ENCODE assay signal across 1 cellular context in the genomic region with DNA sequence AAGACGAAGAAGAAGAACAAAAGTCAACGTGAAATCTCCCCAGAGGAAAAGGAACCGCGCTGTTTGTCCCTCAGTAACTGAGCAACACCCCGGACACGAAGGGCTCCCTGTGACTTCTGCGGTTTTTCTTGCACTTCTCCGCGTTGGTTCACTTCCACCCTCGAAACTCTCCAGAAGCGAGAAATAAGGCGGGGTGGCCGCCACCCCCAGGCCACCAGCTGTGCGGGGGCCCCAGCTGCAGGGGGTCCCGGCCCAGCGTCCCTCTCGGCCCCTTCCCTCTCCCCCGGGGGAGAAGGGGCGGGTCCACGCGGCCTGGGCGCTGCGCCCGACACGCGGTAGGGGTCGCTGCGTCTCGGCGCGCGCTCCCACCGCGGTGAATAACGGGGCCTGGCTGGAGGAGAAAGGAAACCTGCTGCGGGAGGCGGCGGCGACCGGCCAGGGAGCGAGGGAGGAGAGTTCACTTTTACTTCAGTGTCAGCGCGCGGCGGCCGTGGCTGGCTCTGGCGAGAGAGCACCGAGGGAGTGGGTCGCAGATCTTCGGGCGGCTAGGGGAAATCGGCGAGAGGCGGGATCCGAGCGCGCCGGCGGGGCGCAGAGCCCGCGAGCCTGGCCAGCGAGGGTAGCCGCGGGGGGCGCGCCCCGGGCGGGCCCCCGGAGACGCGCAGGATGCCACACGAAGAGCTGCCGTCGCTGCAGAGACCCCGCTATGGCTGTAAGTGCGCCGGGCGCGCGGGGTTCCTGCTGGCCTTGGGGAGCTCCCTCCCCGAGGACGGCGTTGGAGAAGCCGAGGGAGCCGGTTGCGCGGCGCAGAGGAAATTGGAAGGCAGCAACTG.
TF ChIP-seq lines count a peak whose summit lies in the region.

Gene IQGAP2 (plus strand): TSS at position 406 of the 833 bp plus-strand sequence. CDS start 261 bp downstream, at position 667.

TF ChIP-seq in K562, 482 proteins besides CTCF, POLR2A, EP300 and RAD21 (continued from another document and continues in another):
- TF ChIP-seq, protein P1, sequence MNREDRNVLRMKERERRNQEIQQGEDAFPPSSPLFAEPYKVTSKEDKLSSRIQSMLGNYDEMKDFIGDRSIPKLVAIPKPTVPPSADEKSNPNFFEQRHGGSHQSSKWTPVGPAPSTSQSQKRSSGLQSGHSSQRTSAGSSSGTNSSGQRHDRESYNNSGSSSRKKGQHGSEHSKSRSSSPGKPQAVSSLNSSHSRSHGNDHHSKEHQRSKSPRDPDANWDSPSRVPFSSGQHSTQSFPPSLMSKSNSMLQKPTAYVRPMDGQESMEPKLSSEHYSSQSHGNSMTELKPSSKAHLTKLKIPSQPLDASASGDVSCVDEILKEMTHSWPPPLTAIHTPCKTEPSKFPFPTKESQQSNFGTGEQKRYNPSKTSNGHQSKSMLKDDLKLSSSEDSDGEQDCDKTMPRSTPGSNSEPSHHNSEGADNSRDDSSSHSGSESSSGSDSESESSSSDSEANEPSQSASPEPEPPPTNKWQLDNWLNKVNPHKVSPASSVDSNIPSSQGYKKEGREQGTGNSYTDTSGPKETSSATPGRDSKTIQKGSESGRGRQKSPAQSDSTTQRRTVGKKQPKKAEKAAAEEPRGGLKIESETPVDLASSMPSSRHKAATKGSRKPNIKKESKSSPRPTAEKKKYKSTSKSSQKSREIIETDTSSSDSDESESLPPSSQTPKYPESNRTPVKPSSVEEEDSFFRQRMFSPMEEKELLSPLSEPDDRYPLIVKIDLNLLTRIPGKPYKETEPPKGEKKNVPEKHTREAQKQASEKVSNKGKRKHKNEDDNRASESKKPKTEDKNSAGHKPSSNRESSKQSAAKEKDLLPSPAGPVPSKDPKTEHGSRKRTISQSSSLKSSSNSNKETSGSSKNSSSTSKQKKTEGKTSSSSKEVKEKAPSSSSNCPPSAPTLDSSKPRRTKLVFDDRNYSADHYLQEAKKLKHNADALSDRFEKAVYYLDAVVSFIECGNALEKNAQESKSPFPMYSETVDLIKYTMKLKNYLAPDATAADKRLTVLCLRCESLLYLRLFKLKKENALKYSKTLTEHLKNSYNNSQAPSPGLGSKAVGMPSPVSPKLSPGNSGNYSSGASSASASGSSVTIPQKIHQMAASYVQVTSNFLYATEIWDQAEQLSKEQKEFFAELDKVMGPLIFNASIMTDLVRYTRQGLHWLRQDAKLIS (CRISPR knock-in tag; IDR thresholded peaks at IDR 0.05): peak; percentile 34; the same call in 1 of the 2 replicates
- TF ChIP-seq ZNF589 (CRISPR knock-in tag; IDR thresholded peaks at IDR 0.05; ENCODE audit: low read depth) (no peak), KLF13 (tag; IDR thresholded peaks at IDR 0.05; ENCODE audit: borderline replicate concordance, low read depth) (peak; percentile 90), MYNN (IDR thresholded peaks at IDR 0.05) (peak; percentile 12; the same call in 1 of the 2 replicates), MYNN (CRISPR knock-in tag; IDR thresholded peaks at IDR 0.05) (no peak), KHSRP (IDR thresholded peaks at IDR 0.05) (no peak), MTA2 (IDR thresholded peaks at IDR 0.05; ENCODE audit: low read depth) (peak; percentile 38; the same call in 1 of the 2 replicates), TAF7 (tag; IDR thresholded peaks at IDR 0.05) (no peak), SNRNP70 (optimal IDR thresholded peaks at IDR 0.05; ENCODE audit: low read depth, low read length) (no peak), ZBTB40 (IDR thresholded peaks at IDR 0.05) (peak; percentile 10; the same call in 1 of the 2 replicates), ZBTB40 (CRISPR knock-in tag; IDR thresholded peaks at IDR 0.05) (no peak), ATF7 (IDR thresholded peaks at IDR 0.05) (peak; percentile 23; the same call in 1 of the 2 replicates), ZNF212 (CRISPR knock-in tag; IDR thresholded peaks at IDR 0.05) (no peak), POLR2G (IDR thresholded peaks at IDR 0.05; ENCODE audit: low read depth, low read length) (peak; percentile 92), CBFA2T2 (conservative IDR thresholded peaks at IDR 0.05) (no peak), CREBBP (IDR thresholded peaks at IDR 0.05; ENCODE audit: low read depth, low read length) (no peak), TBL1XR1 (IDR thresholded peaks at IDR 0.05; ENCODE audit: low read length in 2 of 2) (no peak), ZFX (CRISPR knock-in tag; IDR thresholded peaks at IDR 0.05) (peak; percentile 91), PKNOX1 (IDR thresholded peaks at IDR 0.05) (peak; percentile 22; the same call in 1 of the 2 replicates), PHF21A (IDR thresholded peaks at IDR 0.05; ENCODE audit: borderline replicate concordance, low read depth) (no peak), FOXJ3 (CRISPR knock-in tag; IDR thresholded peaks at IDR 0.05) (no peak)
- TF ChIP-seq, protein P2, sequence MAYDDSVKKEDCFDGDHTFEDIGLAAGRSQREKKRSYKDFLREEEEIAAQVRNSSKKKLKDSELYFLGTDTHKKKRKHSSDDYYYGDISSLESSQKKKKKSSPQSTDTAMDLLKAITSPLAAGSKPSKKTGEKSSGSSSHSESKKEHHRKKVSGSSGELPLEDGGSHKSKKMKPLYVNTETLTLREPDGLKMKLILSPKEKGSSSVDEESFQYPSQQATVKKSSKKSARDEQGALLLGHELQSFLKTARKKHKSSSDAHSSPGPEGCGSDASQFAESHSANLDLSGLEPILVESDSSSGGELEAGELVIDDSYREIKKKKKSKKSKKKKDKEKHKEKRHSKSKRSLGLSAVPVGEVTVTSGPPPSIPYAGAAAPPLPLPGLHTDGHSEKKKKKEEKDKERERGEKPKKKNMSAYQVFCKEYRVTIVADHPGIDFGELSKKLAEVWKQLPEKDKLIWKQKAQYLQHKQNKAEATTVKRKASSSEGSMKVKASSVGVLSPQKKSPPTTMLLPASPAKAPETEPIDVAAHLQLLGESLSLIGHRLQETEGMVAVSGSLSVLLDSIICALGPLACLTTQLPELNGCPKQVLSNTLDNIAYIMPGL (CRISPR knock-in tag; IDR thresholded peaks at IDR 0.05): peak; percentile 92
- TF ChIP-seq, protein P3, sequence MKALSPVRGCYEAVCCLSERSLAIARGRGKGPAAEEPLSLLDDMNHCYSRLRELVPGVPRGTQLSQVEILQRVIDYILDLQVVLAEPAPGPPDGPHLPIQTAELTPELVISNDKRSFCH (CRISPR knock-in tag; IDR thresholded peaks at IDR 0.05): no peak
- TF ChIP-seq, protein P3 (tag; IDR thresholded peaks at IDR 0.05): peak; percentile 80
- TF ChIP-seq, protein P4, sequence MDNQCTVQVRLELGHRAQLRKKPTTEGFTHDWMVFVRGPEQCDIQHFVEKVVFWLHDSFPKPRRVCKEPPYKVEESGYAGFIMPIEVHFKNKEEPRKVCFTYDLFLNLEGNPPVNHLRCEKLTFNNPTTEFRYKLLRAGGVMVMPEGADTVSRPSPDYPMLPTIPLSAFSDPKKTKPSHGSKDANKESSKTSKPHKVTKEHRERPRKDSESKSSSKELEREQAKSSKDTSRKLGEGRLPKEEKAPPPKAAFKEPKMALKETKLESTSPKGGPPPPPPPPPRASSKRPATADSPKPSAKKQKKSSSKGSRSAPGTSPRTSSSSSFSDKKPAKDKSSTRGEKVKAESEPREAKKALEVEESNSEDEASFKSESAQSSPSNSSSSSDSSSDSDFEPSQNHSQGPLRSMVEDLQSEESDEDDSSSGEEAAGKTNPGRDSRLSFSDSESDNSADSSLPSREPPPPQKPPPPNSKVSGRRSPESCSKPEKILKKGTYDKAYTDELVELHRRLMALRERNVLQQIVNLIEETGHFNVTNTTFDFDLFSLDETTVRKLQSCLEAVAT (IDR thresholded peaks at IDR 0.05): peak in 1 of 2 experiments; percentile 54; a peak in 1 of 4 replicates
- TF ChIP-seq, protein P5, sequence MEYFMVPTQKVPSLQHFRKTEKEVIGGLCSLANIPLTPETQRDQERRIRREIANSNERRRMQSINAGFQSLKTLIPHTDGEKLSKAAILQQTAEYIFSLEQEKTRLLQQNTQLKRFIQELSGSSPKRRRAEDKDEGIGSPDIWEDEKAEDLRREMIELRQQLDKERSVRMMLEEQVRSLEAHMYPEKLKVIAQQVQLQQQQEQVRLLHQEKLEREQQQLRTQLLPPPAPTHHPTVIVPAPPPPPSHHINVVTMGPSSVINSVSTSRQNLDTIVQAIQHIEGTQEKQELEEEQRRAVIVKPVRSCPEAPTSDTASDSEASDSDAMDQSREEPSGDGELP (CRISPR knock-in tag; IDR thresholded peaks at IDR 0.05; ENCODE audit: borderline replicate concordance): peak; percentile 94
- TF ChIP-seq, protein P6, sequence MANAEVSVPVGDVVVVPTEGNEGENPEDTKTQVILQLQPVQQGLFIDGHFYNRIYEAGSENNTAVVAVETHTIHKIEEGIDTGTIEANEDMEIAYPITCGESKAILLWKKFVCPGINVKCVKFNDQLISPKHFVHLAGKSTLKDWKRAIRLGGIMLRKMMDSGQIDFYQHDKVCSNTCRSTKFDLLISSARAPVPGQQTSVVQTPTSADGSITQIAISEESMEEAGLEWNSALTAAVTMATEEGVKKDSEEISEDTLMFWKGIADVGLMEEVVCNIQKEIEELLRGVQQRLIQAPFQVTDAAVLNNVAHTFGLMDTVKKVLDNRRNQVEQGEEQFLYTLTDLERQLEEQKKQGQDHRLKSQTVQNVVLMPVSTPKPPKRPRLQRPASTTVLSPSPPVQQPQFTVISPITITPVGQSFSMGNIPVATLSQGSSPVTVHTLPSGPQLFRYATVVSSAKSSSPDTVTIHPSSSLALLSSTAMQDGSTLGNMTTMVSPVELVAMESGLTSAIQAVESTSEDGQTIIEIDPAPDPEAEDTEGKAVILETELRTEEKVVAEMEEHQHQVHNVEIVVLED (CRISPR knock-in tag; IDR thresholded peaks at IDR 0.05): peak; percentile 26; the same call in 1 of the 2 replicates
- TF ChIP-seq, protein P7, sequence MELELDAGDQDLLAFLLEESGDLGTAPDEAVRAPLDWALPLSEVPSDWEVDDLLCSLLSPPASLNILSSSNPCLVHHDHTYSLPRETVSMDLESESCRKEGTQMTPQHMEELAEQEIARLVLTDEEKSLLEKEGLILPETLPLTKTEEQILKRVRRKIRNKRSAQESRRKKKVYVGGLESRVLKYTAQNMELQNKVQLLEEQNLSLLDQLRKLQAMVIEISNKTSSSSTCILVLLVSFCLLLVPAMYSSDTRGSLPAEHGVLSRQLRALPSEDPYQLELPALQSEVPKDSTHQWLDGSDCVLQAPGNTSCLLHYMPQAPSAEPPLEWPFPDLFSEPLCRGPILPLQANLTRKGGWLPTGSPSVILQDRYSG (tag; conservative IDR thresholded peaks at IDR 0.05; ENCODE audit: low read depth): 0 out of 2 replicates have a peak, but pooled peaks have one; percentile 19
